8 cellular contexts compared by ENCODE assay signal in the genomic region with DNA sequence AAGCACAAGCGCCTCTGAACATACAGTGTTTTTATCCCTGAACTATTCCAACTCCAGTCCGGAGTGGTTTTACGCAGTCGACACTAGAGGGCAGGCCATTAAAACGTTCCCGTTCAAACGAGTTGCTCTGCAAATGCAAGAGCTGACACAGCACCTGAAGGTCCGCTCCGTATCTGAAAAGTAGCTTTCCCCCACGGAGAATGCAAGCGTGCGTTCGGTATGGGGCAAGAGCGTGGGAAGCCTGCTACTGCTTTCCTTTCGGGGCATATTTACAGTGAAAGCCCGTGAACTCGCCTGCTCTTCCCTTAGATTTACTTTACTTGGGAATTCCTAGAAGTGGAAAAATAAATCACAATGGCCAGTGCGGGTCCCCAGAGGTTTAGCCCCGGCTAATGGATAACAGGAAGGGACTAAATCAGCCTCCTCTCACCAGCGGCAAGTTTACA.
A peak's percentile ranks its signal among the peaks of the same experiment; 100 is the strongest.
DNase-seq lines count a peak whose midpoint lies in the region; ATAC-seq, FAIRE-seq and TF ChIP-seq lines count a peak whose summit lies in the region.

No MANE protein-coding gene starts in this region.

- H3K36me3 ChIP-seq in HAP-1 (replicated peaks) (no peaks in the 10 kb centered on the region), MG63 (no peaks in the 10 kb centered on the region), heart left ventricle (peaks cover 0 to 3% (median 0%) of the 10 kb centered on the region in 9 donors)

- peaks cover 3% of the 10 kb centered on the region for H3K9me3 Mint-ChIP-seq in activated naive CD8-positive, alpha-beta T cell treated with anti-CD3 and anti-CD28 coated beads, Interleukin-2, amount 10 ng/mL, durations not matched to agents 7 days and 5 days

- TF ChIP-seq CTCF in heart left ventricle (IDR thresholded peaks at IDR 0.05), result peak; percentile 57 to 82 (median 71)

- H3K4me1 ChIP-seq in HAP-1 (peaks cover 3% of the 10 kb centered on the region; the same call in 1 of the 2 replicates), heart left ventricle (peaks cover 0 to 20% (median 10%) of the 10 kb centered on the region in 12 donors)

- POLR2A ChIA-PET in activated naive CD8-positive, alpha-beta T cell treated with anti-CD3 and anti-CD28 coated beads, Interleukin-2, amount 10 ng/mL, durations not matched to agents 7 days and 5 days (lab: Charles Lee), result interaction anchor here (0.6 to 1.0 kb wide), 4 partner anchors 12 to 341 kb away, joined by 3 read pairs; a partner anchor contains a TSS

- H3K9me3 ChIP-seq in HAP-1 (no peaks in the 10 kb centered on the region), MG63 (no peaks in the 10 kb centered on the region), heart left ventricle (no peaks in the 10 kb centered on the region)

- peak overlapping the region; percentile 29 for H3K4me3 ChIP-seq in HAP-1
- peak overlapping the region; percentile 22; the same call in 1 of the 2 replicates for H3K4me3 ChIP-seq in MG63
- peak overlapping the region in 11 of 12 donors; percentile 20 to 53 (median 45) for H3K4me3 ChIP-seq in heart left ventricle

- 2 to 3% (median 3%) methylated on average over 20 of the region's 20 CpGs for WGBS in heart left ventricle, 4 donors

- DNase-seq in GM03348 (ENCODE audit: low spot score) (peak; percentile 85), HAP-1 (ENCODE audit: low spot score in 2 of 2) (peak; percentile 84), MG63 (peak; percentile 59), SKM-1 treated with dmso at 0.1 percent for 144 hours (lab: John Stamatoyannopoulos, UW; ENCODE audit: unreplicated experiment) (peak; percentile 74), heart left ventricle (peak; percentile 66 to 78 (median 73)), posterior cingulate gyrus (peak; percentile 56 to 96 (median 78)), urothelium cell line (ENCODE audit: low spot score) (peak; percentile 78)
- DNase-seq in activated naive CD8-positive, alpha-beta T cell treated with anti-CD3 and anti-CD28 coated beads, Interleukin-2, amount 10 ng/mL, durations not matched to agents 7 days and 5 days, result peak; percentile 45

- intact Hi-C loops in heart left ventricle (cut with DNase I) (loop anchor here in 8 of 10 donors (5.0 to 10.0 kb wide), 11 partner anchors 157 to 997 kb away; a partner anchor contains a TSS), posterior cingulate gyrus (cut with DNase I) (loop anchor here (2.0 to 5.0 kb wide), 5 partner anchors 90 to 590 kb away; a partner anchor contains a TSS)

- FAIRE-seq in urothelium cell line (lab: Jason Lieb, UNC), result no peak

- ATAC-seq in activated naive CD8-positive, alpha-beta T cell treated with anti-CD3 and anti-CD28 coated beads, Interleukin-2, amount 10 ng/mL, durations not matched to agents 7 days and 5 days (ENCODE audit: low read depth), result peak; percentile 92
- ATAC-seq in heart left ventricle, result peak; percentile 58 to 97 (median 92)

- in situ Hi-C loops in HAP-1 (cut with MboI; ENCODE audit: low sequenced_read_pairs), result no loop called here

- H3K4me3 Mint-ChIP-seq in activated naive CD8-positive, alpha-beta T cell treated with anti-CD3 and anti-CD28 coated beads, Interleukin-2, amount 10 ng/mL, durations not matched to agents 7 days and 5 days, result peak overlapping the region; percentile 65

- no peak overlapping the region for H3K27ac ChIP-seq in heart left ventricle

- peaks cover 27% of the 10 kb centered on the region for H3K36me3 Mint-ChIP-seq in activated naive CD8-positive, alpha-beta T cell treated with anti-CD3 and anti-CD28 coated beads, Interleukin-2, amount 10 ng/mL, durations not matched to agents 7 days and 5 days

- TF ChIP-seq POLR2A in heart left ventricle (IDR thresholded peaks at IDR 0.05), result no peak

- H3K27me3 Mint-ChIP-seq in activated naive CD8-positive, alpha-beta T cell treated with anti-CD3 and anti-CD28 coated beads, Interleukin-2, amount 10 ng/mL, durations not matched to agents 7 days and 5 days, result peaks cover 3% of the 10 kb centered on the region

- peaks cover 31% of the 10 kb centered on the region for H3K4me1 Mint-ChIP-seq in activated naive CD8-positive, alpha-beta T cell treated with anti-CD3 and anti-CD28 coated beads, Interleukin-2, amount 10 ng/mL, durations not matched to agents 7 days and 5 days

- H3K27me3 ChIP-seq in HAP-1 (ENCODE audit: low read depth) (no peaks in the 10 kb centered on the region), MG63 (no peaks in the 10 kb centered on the region), heart left ventricle (no peaks in the 10 kb centered on the region)

- H3K27ac Mint-ChIP-seq in activated naive CD8-positive, alpha-beta T cell treated with anti-CD3 and anti-CD28 coated beads, Interleukin-2, amount 10 ng/mL, durations not matched to agents 7 days and 5 days, result peak overlapping the region; percentile 15
